8 cellular contexts compared by ENCODE assay signal in the genomic region with DNA sequence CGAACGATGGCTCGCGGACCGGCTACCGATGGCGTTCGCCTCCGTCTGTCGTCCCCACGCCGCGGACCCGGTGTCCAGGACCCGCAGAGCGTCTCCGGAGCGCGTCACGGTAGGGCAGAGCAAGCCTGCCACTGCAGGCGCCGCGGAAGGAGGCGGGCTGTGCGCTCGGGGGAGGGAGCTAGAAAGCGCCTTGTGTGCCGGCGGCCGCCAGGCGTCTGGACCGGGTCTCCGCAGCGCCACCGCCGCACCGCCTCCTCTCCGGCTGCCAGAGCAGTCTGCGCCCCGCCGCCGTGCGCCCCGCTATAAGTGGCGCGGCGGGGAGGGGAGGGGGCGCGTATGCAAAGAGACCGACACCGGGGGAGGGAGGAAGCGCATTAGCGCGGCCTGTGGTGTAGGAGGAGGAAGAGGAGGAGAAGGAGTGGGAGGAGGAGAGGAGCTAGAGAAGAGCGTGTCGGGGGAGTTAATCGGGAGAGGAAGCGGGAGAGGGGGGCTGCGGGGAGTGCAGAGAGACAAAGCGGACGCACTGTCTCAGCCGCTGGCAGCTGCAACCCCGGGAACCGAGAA.
DNase-seq lines count a peak whose midpoint lies in the region; ATAC-seq and TF ChIP-seq lines count a peak whose summit lies in the region.

A gene with protein sequence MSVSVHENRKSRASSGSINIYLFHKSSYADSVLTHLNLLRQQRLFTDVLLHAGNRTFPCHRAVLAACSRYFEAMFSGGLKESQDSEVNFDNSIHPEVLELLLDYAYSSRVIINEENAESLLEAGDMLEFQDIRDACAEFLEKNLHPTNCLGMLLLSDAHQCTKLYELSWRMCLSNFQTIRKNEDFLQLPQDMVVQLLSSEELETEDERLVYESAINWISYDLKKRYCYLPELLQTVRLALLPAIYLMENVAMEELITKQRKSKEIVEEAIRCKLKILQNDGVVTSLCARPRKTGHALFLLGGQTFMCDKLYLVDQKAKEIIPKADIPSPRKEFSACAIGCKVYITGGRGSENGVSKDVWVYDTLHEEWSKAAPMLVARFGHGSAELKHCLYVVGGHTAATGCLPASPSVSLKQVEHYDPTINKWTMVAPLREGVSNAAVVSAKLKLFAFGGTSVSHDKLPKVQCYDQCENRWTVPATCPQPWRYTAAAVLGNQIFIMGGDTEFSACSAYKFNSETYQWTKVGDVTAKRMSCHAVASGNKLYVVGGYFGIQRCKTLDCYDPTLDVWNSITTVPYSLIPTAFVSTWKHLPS (minus strand): TSS at position 279 of the 564 bp plus-strand sequence. CDS start 4,243 bp downstream, outside the sequence.

- DNase-seq in AG08395 (ENCODE audit: low spot score), result peak; percentile 69
- peak; percentile 98 for DNase-seq in NCI-H226
- peak; percentile 61 for DNase-seq in activated CD4-positive, alpha-beta T cell treated with anti-CD3 and anti-CD28 coated beads for 1 hour
- peak; percentile 90 for DNase-seq in choroid plexus epithelial cell (ENCODE audit: low read depth)
- peak; percentile 86 for DNase-seq in kidney glomerular epithelial cell (lab: John Stamatoyannopoulos, UW)
- DNase-seq in stimulated activated CD4-positive, alpha-beta T cell treated with anti-CD3 and anti-CD28 coated beads, Interleukin-15, amount 100 ng/mL, for 24 hours, result peak; percentile 86

- H3K4me3 ChIP-seq in choroid plexus epithelial cell (ENCODE audit: low read depth, low read length), result peak within 1 kb of the TSS; percentile 93

- peak; percentile 42 for TF ChIP-seq CTCF in choroid plexus epithelial cell (conservative IDR thresholded peaks at IDR 0.05; ENCODE audit: low read depth, low read length)

- ATAC-seq in GM18867 (IDR thresholded peaks at IDR 0.05; ENCODE audit: unreplicated experiment) (peak; percentile 76), HG03103 (IDR thresholded peaks at IDR 0.05; ENCODE audit: low read depth, unreplicated experiment) (peak; percentile 53)

Comparison
In these comparisons a context has a peak if more than half of its experiments do, and no peak if none do; other contexts are left out.
1. Peak in every context shown above with its lines: DNase-seq, ATAC-seq and H3K4me3 ChIP-seq.